ENCODE assay signal across 2 cellular contexts in genomic region chr4:41361831-41362646, GRCh38.
TF ChIP-seq lines count a peak whose summit lies in the region.

No MANE protein-coding gene starts in this region.

TF ChIP-seq in liver, 16 proteins besides CTCF, POLR2A, EP300 and RAD21 (continued from another document):
- TF ChIP-seq, protein P1, sequence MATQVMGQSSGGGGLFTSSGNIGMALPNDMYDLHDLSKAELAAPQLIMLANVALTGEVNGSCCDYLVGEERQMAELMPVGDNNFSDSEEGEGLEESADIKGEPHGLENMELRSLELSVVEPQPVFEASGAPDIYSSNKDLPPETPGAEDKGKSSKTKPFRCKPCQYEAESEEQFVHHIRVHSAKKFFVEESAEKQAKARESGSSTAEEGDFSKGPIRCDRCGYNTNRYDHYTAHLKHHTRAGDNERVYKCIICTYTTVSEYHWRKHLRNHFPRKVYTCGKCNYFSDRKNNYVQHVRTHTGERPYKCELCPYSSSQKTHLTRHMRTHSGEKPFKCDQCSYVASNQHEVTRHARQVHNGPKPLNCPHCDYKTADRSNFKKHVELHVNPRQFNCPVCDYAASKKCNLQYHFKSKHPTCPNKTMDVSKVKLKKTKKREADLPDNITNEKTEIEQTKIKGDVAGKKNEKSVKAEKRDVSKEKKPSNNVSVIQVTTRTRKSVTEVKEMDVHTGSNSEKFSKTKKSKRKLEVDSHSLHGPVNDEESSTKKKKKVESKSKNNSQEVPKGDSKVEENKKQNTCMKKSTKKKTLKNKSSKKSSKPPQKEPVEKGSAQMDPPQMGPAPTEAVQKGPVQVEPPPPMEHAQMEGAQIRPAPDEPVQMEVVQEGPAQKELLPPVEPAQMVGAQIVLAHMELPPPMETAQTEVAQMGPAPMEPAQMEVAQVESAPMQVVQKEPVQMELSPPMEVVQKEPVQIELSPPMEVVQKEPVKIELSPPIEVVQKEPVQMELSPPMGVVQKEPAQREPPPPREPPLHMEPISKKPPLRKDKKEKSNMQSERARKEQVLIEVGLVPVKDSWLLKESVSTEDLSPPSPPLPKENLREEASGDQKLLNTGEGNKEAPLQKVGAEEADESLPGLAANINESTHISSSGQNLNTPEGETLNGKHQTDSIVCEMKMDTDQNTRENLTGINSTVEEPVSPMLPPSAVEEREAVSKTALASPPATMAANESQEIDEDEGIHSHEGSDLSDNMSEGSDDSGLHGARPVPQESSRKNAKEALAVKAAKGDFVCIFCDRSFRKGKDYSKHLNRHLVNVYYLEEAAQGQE (IDR thresholded peaks at IDR 0.05): no peak
- TF ChIP-seq NR2F2 (IDR thresholded peaks at IDR 0.05) (no peak), JUND (IDR thresholded peaks at IDR 0.05) (no peak), GABPA (IDR thresholded peaks at IDR 0.05 in 1 of 2, conservative IDR thresholded peaks at IDR 0.05 in 1 of 2) (no peak)
- TF ChIP-seq, protein P2, sequence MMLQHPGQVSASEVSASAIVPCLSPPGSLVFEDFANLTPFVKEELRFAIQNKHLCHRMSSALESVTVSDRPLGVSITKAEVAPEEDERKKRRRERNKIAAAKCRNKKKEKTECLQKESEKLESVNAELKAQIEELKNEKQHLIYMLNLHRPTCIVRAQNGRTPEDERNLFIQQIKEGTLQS (IDR thresholded peaks at IDR 0.05): no peak

TF ChIP-seq in HepG2, 621 proteins besides CTCF, POLR2A, EP300 and RAD21 (continued from another document):
- TF ChIP-seq HMGXB4 (CRISPR knock-in tag; IDR thresholded peaks at IDR 0.05; ENCODE audit: borderline replicate concordance in 1 of 2, low read depth in 1 of 2) (no peak), THAP11 (CRISPR knock-in tag; IDR thresholded peaks at IDR 0.05) (no peak), TOPORS (CRISPR knock-in tag; IDR thresholded peaks at IDR 0.05) (no peak), ATF1 (CRISPR knock-in tag; IDR thresholded peaks at IDR 0.05) (no peak), ARNT2 (CRISPR knock-in tag; IDR thresholded peaks at IDR 0.05; ENCODE audit: low read depth) (no peak)
- TF ChIP-seq, protein P3, sequence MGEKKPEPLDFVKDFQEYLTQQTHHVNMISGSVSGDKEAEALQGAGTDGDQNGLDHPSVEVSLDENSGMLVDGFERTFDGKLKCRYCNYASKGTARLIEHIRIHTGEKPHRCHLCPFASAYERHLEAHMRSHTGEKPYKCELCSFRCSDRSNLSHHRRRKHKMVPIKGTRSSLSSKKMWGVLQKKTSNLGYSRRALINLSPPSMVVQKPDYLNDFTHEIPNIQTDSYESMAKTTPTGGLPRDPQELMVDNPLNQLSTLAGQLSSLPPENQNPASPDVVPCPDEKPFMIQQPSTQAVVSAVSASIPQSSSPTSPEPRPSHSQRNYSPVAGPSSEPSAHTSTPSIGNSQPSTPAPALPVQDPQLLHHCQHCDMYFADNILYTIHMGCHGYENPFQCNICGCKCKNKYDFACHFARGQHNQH (CRISPR knock-in tag; IDR thresholded peaks at IDR 0.05): no peak
